Comparison of ENCODE assay signal across 8 cellular contexts in the genomic region with DNA sequence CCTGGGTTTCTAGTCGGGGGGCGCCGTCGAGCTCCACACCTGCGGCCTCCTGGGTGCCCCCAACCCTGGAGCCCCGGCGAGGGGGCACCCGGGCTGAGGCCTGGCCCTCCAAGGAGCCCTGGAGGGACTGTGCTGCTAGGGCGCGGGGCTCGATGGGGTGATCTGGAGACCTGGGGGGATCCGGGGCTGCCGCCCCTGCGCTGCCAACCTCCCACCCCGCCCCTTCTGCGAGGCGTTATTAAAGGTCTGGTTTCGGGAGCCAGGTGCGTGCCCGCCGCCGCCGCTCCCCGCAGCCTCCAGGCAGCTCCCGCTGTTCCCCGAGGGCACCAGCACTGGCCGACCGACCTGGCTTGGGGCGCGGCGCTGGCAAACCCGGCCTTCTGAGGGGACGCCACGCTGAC. TPM values are rescaled to one million over a fixed set of nuclear protein-coding genes. Genes with fewer than 3 reads are reported as not detected.
DNase-seq lines count a peak whose midpoint lies in the region; ATAC-seq and TF ChIP-seq lines count a peak whose summit lies in the region.

No MANE protein-coding gene starts in this region.

- H3K9me2 ChIP-seq in DOHH2 (replicated peaks; ENCODE audit: control insufficient read depth, low read length) = no peaks in the 10 kb centered on the region

- no peak for ATAC-seq in GM18517 (IDR thresholded peaks at IDR 0.05; ENCODE audit: unreplicated experiment)

- H3K27ac ChIP-seq in DOHH2 (ENCODE audit: low read depth, low read length) = no peak overlapping the region
- H3K27ac ChIP-seq in endodermal cell (ENCODE audit: low read depth, low read length) = no peak overlapping the region

- no peaks in the 10 kb centered on the region for H3K27me3 ChIP-seq in DOHH2 (ENCODE audit: control insufficient read depth, low read length)
- H3K27me3 ChIP-seq in MG63 = no peaks in the 10 kb centered on the region
- H3K27me3 ChIP-seq in endodermal cell (ENCODE audit: control insufficient read depth, insufficient read depth, low read length, poor library complexity, severe bottlenecking) = no peaks in the 10 kb centered on the region

- H3K9ac ChIP-seq in endodermal cell (ENCODE audit: extremely low read depth, low read length, poor library complexity, severe bottlenecking) = peak overlapping the region; percentile 62

- DNase-seq in MG63 = no peak
- peak; percentile 61 for DNase-seq in endodermal cell
- peak; percentile 82 for DNase-seq in osteocyte (ENCODE audit: extremely low spot score, unreplicated experiment)
- DNase-seq in GOT3 (lab: John Stamatoyannopoulos, UW) = no peak
- DNase-seq in amniotic stem cell (lab: John Stamatoyannopoulos, UW) = no peak
- no peak for DNase-seq in EL

- H3K36me3 ChIP-seq in DOHH2 (ENCODE audit: control insufficient read depth, low read length) = peaks cover 5% of the 10 kb centered on the region; the same call in 1 of the 2 replicates
- H3K36me3 ChIP-seq in MG63 = peaks cover 31% of the 10 kb centered on the region
- peaks cover 36% of the 10 kb centered on the region for H3K36me3 ChIP-seq in endodermal cell (ENCODE audit: control insufficient read depth, insufficient read depth, low read length)

- H4K20me1 ChIP-seq in DOHH2 (ENCODE audit: control insufficient read depth, insufficient read depth, low read depth, low read length) = no peaks in the 10 kb centered on the region

- peaks cover 33% of the 10 kb centered on the region for H3K36me3 Mint-ChIP-seq in endodermal cell (ENCODE audit: low read depth)
- peaks cover 16% of the 10 kb centered on the region for H3K36me3 Mint-ChIP-seq in osteocyte (ENCODE audit: unreplicated experiment)

- H3K9me3 Mint-ChIP-seq in endodermal cell = no peaks in the 10 kb centered on the region
- no peaks in the 10 kb centered on the region for H3K9me3 Mint-ChIP-seq in osteocyte (ENCODE audit: unreplicated experiment)

- H3K9me3 ChIP-seq in DOHH2 (ENCODE audit: control insufficient read depth, insufficient read depth, low read length) (no peaks in the 10 kb centered on the region), MG63 (no peaks in the 10 kb centered on the region), endodermal cell (ENCODE audit: control insufficient read depth, low read length) (no peaks in the 10 kb centered on the region)

- 0 to 22% methylated on average over 2 to 34 of the region's 34 CpGs for WGBS in endodermal cell (ENCODE audit: insufficient coverage in 1 of 2, insufficient read length in 1 of 2), 2 experiments

- H3K4me1 ChIP-seq in DOHH2 (ENCODE audit: control insufficient read depth, low read length) = peaks cover 12% of the 10 kb centered on the region
- peaks cover 10% of the 10 kb centered on the region for H3K4me1 ChIP-seq in endodermal cell (ENCODE audit: control insufficient read depth, insufficient read depth, low read length)

- no peak overlapping the region for H3K27ac Mint-ChIP-seq in endodermal cell
- no peak overlapping the region for H3K27ac Mint-ChIP-seq in osteocyte (ENCODE audit: unreplicated experiment)

- no peaks in the 10 kb centered on the region for H3K79me2 ChIP-seq in DOHH2 (ENCODE audit: control insufficient read depth, low read length)

- peak; percentile 16 for TF ChIP-seq CTCF in DOHH2 (IDR thresholded peaks at IDR 0.05; ENCODE audit: low read depth, low read length, poor library complexity, severe bottlenecking)
- TF ChIP-seq CTCF in endodermal cell (conservative IDR thresholded peaks at IDR 0.05) = no peak
- TF ChIP-seq CTCF in osteocyte (IDR thresholded peaks at IDR 0.05) = no peak

- H3K27me3 Mint-ChIP-seq in endodermal cell (ENCODE audit: insufficient read depth) (no peaks in the 10 kb centered on the region), osteocyte (ENCODE audit: unreplicated experiment) (no peaks in the 10 kb centered on the region)

- H3F3A ChIP-seq in DOHH2 (ENCODE audit: control insufficient read depth, insufficient read depth) = 0 out of 2 replicates have a peak, but pooled peaks cover 3% of the 10 kb centered on the region

- H3K4me3 Mint-ChIP-seq in endodermal cell (peak overlapping the region; percentile 75), osteocyte (ENCODE audit: unreplicated experiment) (peak overlapping the region; percentile 81)

- H3K4me2 ChIP-seq in DOHH2 (ENCODE audit: low read length) = peak overlapping the region; percentile 47

- H3K4me3 ChIP-seq in DOHH2 (ENCODE audit: low read length) (peak overlapping the region; percentile 74), MG63 (peak overlapping the region; percentile 83), endodermal cell (ENCODE audit: low read length) (peak overlapping the region; percentile 78)

- H3K4me1 Mint-ChIP-seq in endodermal cell (peaks cover 23% of the 10 kb centered on the region), osteocyte (ENCODE audit: unreplicated experiment) (peaks cover 41% of the 10 kb centered on the region)

RNA-seq across cellular contexts. Expression of a gene that starts 0.7 kb away (rescaled TPM):
- 16.9 and 33.0 TPM in 2 replicates for total RNA-seq in MG63 (2014; rRNA removed; shearing (Covaris generic); ENCODE audit: low replicate concordance)
- total RNA-seq in endodermal cell (10 to 100 TPM; 49.0 to 73.3 TPM), osteocyte (62.7 and 63.7 TPM in 2 replicates)
- polyA plus RNA-seq in endodermal cell (2013, experiment 1 of 2) = 55.1 TPM
- 46.9 TPM for polyA plus RNA-seq in endodermal cell (2013, experiment 2 of 2)

Comparison
In these comparisons a context has a peak if more than half of its experiments do, and no peak if none do; other contexts are left out.
1. DNase-seq: peak in endodermal cell (single experiment) and osteocyte (single experiment); none in MG63 (single experiment), GOT3 (single experiment), amniotic stem cell (single experiment) and EL (single experiment).
2. Peak in every context shown above with its lines, with median percentiles within 50 percentile points of each other: H3K4me3 ChIP-seq.